8 cellular contexts compared by ENCODE assay signal in the genomic region with DNA sequence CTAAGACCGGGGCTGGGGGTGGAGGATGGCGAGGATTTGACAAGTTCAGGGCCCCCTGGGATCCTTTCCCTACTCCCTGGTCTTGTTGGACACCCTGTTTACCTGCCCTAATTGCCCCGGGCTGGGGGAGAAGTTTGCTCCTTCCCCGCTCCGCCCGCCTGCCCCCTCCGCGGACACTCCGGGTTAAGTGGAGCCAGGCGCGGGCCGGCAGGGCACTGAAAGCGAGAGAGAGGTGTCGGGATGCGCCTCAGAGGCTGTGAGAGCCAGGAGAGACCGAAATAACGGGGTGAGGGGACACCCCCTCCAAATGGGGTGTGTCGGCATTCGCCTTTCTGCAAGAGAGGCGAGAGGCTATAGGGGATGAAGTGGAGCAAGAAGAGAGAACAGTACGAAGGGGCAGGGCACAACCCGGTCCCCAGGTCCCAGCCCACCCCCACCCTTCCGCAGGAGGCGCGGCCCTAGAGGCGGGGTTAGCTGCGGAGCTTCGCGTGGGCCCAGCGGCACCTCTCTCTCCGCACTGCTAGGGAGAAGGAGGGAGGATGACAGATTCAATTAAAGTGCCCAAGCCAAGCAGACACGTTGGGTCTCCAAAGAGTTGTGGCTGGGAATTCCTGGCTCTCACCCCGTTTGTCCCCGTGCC. TPM values are rescaled to one million over a fixed set of nuclear protein-coding genes. Genes with fewer than 3 reads are reported as not detected.
DNase-seq lines count a peak whose midpoint lies in the region; ATAC-seq and TF ChIP-seq lines count a peak whose summit lies in the region.

No MANE protein-coding gene starts in this region.

- ATAC-seq in heart left ventricle = no peak
- ATAC-seq in Right ventricle myocardium inferior = no peak
- no peak for ATAC-seq in activated CD8-positive, alpha-beta T cell treated with anti-CD3 and anti-CD28 coated beads for 36 hours
- no peak for ATAC-seq in GM18505 (IDR thresholded peaks at IDR 0.05; ENCODE audit: unreplicated experiment)
- no peak for ATAC-seq in HG02571 (IDR thresholded peaks at IDR 0.05; ENCODE audit: unreplicated experiment)

- H3K9me3 Mint-ChIP-seq in activated CD8-positive, alpha-beta T cell treated with anti-CD3 and anti-CD28 coated beads for 36 hours = no peaks in the 10 kb centered on the region

- DNase-seq in heart left ventricle = peak in 1 of 5 donors; percentile 51
- DNase-seq in Right ventricle myocardium inferior (ENCODE audit: missing footprints) = no peak
- DNase-seq in activated CD8-positive, alpha-beta T cell treated with anti-CD3 and anti-CD28 coated beads for 36 hours = peak; percentile 52
- DNase-seq in islet precursor cell = peak; percentile 63
- DNase-seq in transverse colon = peak; percentile 64
- DNase-seq in iPS-NIHi7 (ENCODE audit: extremely low spot score) = no peak

- peaks cover 44% of the 10 kb centered on the region for H3K27me3 Mint-ChIP-seq in activated CD8-positive, alpha-beta T cell treated with anti-CD3 and anti-CD28 coated beads for 36 hours

- no peak for TF ChIP-seq POLR2A in heart left ventricle (IDR thresholded peaks at IDR 0.05)
- no peak for TF ChIP-seq POLR2A in transverse colon (IDR thresholded peaks at IDR 0.05)
- TF ChIP-seq POLR2A in GM18505 (IDR thresholded peaks at IDR 0.05; ENCODE audit: borderline replicate concordance, extremely low read depth, insufficient read depth, insufficient read length) = no peak

- in situ Hi-C loops in transverse colon (cut with MboI; ENCODE audit: low pct_ligation_motif_present in 1 of 4, low pct_unique_long_range_greater_than_20kb in 1 of 4, low sequenced_read_pairs in 3 of 4) = no loop called here

- POLR2A ChIA-PET in activated CD8-positive, alpha-beta T cell treated with anti-CD3 and anti-CD28 coated beads for 36 hours (lab: Charles Lee) = interaction anchor here (1.7 kb wide), 1 partner anchor 18 kb away, joined by 6 read pairs; no protein-coding TSS in a partner anchor

- H3K36me3 Mint-ChIP-seq in activated CD8-positive, alpha-beta T cell treated with anti-CD3 and anti-CD28 coated beads for 36 hours (ENCODE audit: low read depth) = no peaks in the 10 kb centered on the region

- H3K27ac ChIP-seq in heart left ventricle (no peak overlapping the region), transverse colon (peak overlapping the region; percentile 90 to 94 (median 92))

- H3K4me1 Mint-ChIP-seq in activated CD8-positive, alpha-beta T cell treated with anti-CD3 and anti-CD28 coated beads for 36 hours (ENCODE audit: low read depth) = peaks cover 33% of the 10 kb centered on the region

- no peak for TF ChIP-seq EP300 in transverse colon (IDR thresholded peaks at IDR 0.05; ENCODE audit: low read depth)

- TF ChIP-seq CTCF in heart left ventricle (IDR thresholded peaks at IDR 0.05) (no peak), transverse colon (IDR thresholded peaks at IDR 0.05) (no peak)
- no peak for TF ChIP-seq CTCF in activated CD8-positive, alpha-beta T cell treated with anti-CD3 and anti-CD28 coated beads for 36 hours (IDR thresholded peaks at IDR 0.05)

- no peak overlapping the region for H3K4me3 Mint-ChIP-seq in activated CD8-positive, alpha-beta T cell treated with anti-CD3 and anti-CD28 coated beads for 36 hours

- CTCF ChIA-PET in activated CD8-positive, alpha-beta T cell treated with anti-CD3 and anti-CD28 coated beads for 36 hours (lab: Charles Lee) = interaction anchor here (5.5 kb wide), 1 partner anchor 22 kb away, joined by 278 read pairs; a partner anchor contains a TSS

- no peaks in the 10 kb centered on the region for H3K36me3 ChIP-seq in heart left ventricle
- no peaks in the 10 kb centered on the region for H3K36me3 ChIP-seq in transverse colon

- no peak overlapping the region for H3K27ac Mint-ChIP-seq in activated CD8-positive, alpha-beta T cell treated with anti-CD3 and anti-CD28 coated beads for 36 hours

- peaks cover 38 to 59% (median 49%) of the 10 kb centered on the region in 9 donors for H3K27me3 ChIP-seq in heart left ventricle
- peaks cover 54% of the 10 kb centered on the region for H3K27me3 ChIP-seq in transverse colon

- 2 to 11% (median 3%) methylated on average over 31 to 34 of the region's 34 CpGs for WGBS in heart left ventricle, 4 donors
- WGBS in transverse colon (ENCODE audit: low coverage in 1 of 2), 2 donors = 5% methylated on average over 27 of the region's 34 CpGs; no CpG with 5 or more reads in 1 of the 2 donors

- H3K4me1 ChIP-seq in heart left ventricle (peaks cover 13 to 80% (median 58%) of the 10 kb centered on the region in 12 donors), transverse colon (peaks cover 52 to 80% (median 69%) of the 10 kb centered on the region in 4 donors)

- H3K4me3 ChIP-seq in heart left ventricle = peak overlapping the region in 7 of 12 donors; percentile 9 to 44 (median 21)
- peak overlapping the region in 3 of 4 donors; percentile 8 to 56 (median 24) for H3K4me3 ChIP-seq in transverse colon

- H3K9me3 ChIP-seq in heart left ventricle (no peaks in the 10 kb centered on the region), transverse colon (no peaks in the 10 kb centered on the region)

- intact Hi-C loops in heart left ventricle (cut with DNase I) = loop anchor here in 5 of 10 donors (5.0 to 10.0 kb wide), 7 partner anchors 35 to 528 kb away; a partner anchor contains a TSS
- intact Hi-C loops in Right ventricle myocardium inferior (cut with DNase I) = loop anchor here (10.0 kb wide), 1 partner anchor 598 kb away; no protein-coding TSS in a partner anchor
- intact Hi-C loops in activated CD8-positive, alpha-beta T cell treated with anti-CD3 and anti-CD28 coated beads for 36 hours (cut with micrococcal nuclease) = loop anchor here (2.0 kb wide), 1 partner anchor 44 kb away; a partner anchor contains a TSS
- intact Hi-C loops in transverse colon (cut with DNase I; ENCODE audit: low total_unique reads) = loop anchor here (10.0 kb wide), 1 partner anchor 598 kb away; no protein-coding TSS in a partner anchor

RNA-seq across cellular contexts. Expression of a gene that starts 3.8 kb away (rescaled TPM):
- 1 to 10 TPM in 2 of 9 donors, under 1 TPM in 7; 0.20 to 2.4 (median 0.61) TPM for total RNA-seq in heart left ventricle
- polyA plus RNA-seq in heart left ventricle = 1 to 10 TPM in 1 of 2 donors, under 1 TPM in 1; 0.61 to 1.9 TPM
- 1.1 TPM for total RNA-seq in Right ventricle myocardium inferior
- 1 to 10 TPM; 5.1 to 8.6 TPM for total RNA-seq in activated CD8-positive, alpha-beta T cell treated with anti-CD3 and anti-CD28 coated beads for 36 hours
- 1 to 10 TPM; 3.4 to 7.9 (median 7.2) TPM for total RNA-seq in transverse colon

RNA-seq across cellular contexts. Expression of a gene that starts 18.9 kb away (rescaled TPM):
- total RNA-seq in heart left ventricle (1 to 10 TPM; 1.1 to 3.3 (median 2.2) TPM), Right ventricle myocardium inferior (2.1 TPM), transverse colon (10 to 100 TPM; 18.3 to 57.2 (median 37.2) TPM)
- polyA plus RNA-seq in heart left ventricle = 1 to 10 TPM; 2.0 to 4.8 TPM
- 1 to 10 TPM; 7.1 to 7.8 TPM for total RNA-seq in activated CD8-positive, alpha-beta T cell treated with anti-CD3 and anti-CD28 coated beads for 36 hours

RNA-seq across cellular contexts. Expression of a gene that starts 31.3 kb away (rescaled TPM):
- total RNA-seq in heart left ventricle (100 to 1,000 TPM in 3 of 9 donors, 10 to 100 TPM in 6; 55.8 to 199 (median 67.5) TPM), Right ventricle myocardium inferior (101 TPM), transverse colon (100 to 1,000 TPM in 3 of 4 donors, 10 to 100 TPM in 1; 90.6 to 196 (median 115) TPM)
- polyA plus RNA-seq in heart left ventricle = 100 to 1,000 TPM; 112 to 113 TPM
- 10 to 100 TPM; 36.4 to 37.2 TPM for total RNA-seq in activated CD8-positive, alpha-beta T cell treated with anti-CD3 and anti-CD28 coated beads for 36 hours

RNA-seq across cellular contexts. Expression of a gene that starts 45.3 kb away (rescaled TPM):
- total RNA-seq in heart left ventricle (10 to 100 TPM; 22.8 to 51.8 (median 37.2) TPM), Right ventricle myocardium inferior (43.9 TPM), transverse colon (100 to 1,000 TPM in 1 of 4 donors, 10 to 100 TPM in 3; 18.5 to 108 (median 62.7) TPM)
- 100 to 1,000 TPM in 1 of 2 donors, 10 to 100 TPM in 1; 31.6 to 103 TPM for polyA plus RNA-seq in heart left ventricle
- under 1 TPM; 0.59 to 0.60 TPM for total RNA-seq in activated CD8-positive, alpha-beta T cell treated with anti-CD3 and anti-CD28 coated beads for 36 hours

RNA-seq across cellular contexts. Expression of a gene that starts 48.8 kb away (rescaled TPM):
- total RNA-seq in heart left ventricle (not detected), Right ventricle myocardium inferior (not detected), transverse colon (under 1 TPM in 2 of 4 donors, not detected in 2; 0.32 to 0.41 TPM)
- not detected for polyA plus RNA-seq in heart left ventricle
- total RNA-seq in activated CD8-positive, alpha-beta T cell treated with anti-CD3 and anti-CD28 coated beads for 36 hours = not detected

Comparison
In these comparisons a context has a peak if more than half of its experiments do, and no peak if none do; other contexts are left out.
1. DNase-seq: peak in activated CD8-positive, alpha-beta T cell treated with anti-CD3 and anti-CD28 coated beads for 36 hours (single experiment), islet precursor cell (single experiment) and transverse colon (single experiment); none in Right ventricle myocardium inferior (single experiment) and iPS-NIHi7 (single experiment).
2. H3K27ac ChIP-seq: peak in transverse colon (4 of 4); none in heart left ventricle (0 of 12).